ENCODE assay signal across 17 cellular contexts in genomic region chr5:55276771-55277170, GRCh38. TPM values are rescaled to one million over a fixed set of nuclear protein-coding genes. Genes with fewer than 3 reads are reported as not detected.
DNase-seq lines count a peak whose midpoint lies in the region; FAIRE-seq and TF ChIP-seq lines count a peak whose summit lies in the region.
"Had no signal": no experiment of that assay in that cellular context is flagged by ENCODE, and none has a peak within 500 bp of the region (broad histone marks: within the 10 kb centered on the region; RNA-seq: fewer than 3 reads in every experiment).

No MANE protein-coding gene starts in this region.

- peaks cover 13% of the 10 kb centered on the region for H4K20me1 ChIP-seq in smooth muscle cell (ENCODE audit: low read depth)

- H3K27me3 ChIP-seq in ovary (no peaks in the 10 kb centered on the region), testis (no peaks in the 10 kb centered on the region), smooth muscle cell (ENCODE audit: low read depth) (no peaks in the 10 kb centered on the region)

- no peak overlapping the region for H3K27ac ChIP-seq in ovary
- H3K27ac ChIP-seq in testis: no peak overlapping the region
- no peak overlapping the region for H3K27ac ChIP-seq in smooth muscle cell (ENCODE audit: low read depth)
- H3K27ac ChIP-seq: KMS-11, thoracic aorta had no signal

- no peak for TF ChIP-seq CTCF in foreskin fibroblast (IDR thresholded peaks at IDR 0.05; ENCODE audit: low read depth, low read length)
- TF ChIP-seq CTCF in ovary (IDR thresholded peaks at IDR 0.05): no peak
- no peak for TF ChIP-seq CTCF in testis (IDR thresholded peaks at IDR 0.05)
- TF ChIP-seq CTCF in smooth muscle cell (IDR thresholded peaks at IDR 0.05; ENCODE audit: borderline replicate concordance, insufficient read depth, poor library complexity, severe bottlenecking): no peak

- no peaks in the 10 kb centered on the region for H3K4me1 ChIP-seq in ovary (ENCODE audit: insufficient read depth)
- no peaks in the 10 kb centered on the region for H3K4me1 ChIP-seq in testis
- H3K4me1 ChIP-seq in smooth muscle cell (ENCODE audit: low read depth): no peaks in the 10 kb centered on the region

- TF ChIP-seq POLR2A in H54 (IDR thresholded peaks at IDR 0.05; ENCODE audit: low read depth, low read length) (no peak), ovary (IDR thresholded peaks at IDR 0.05) (no peak), testis (IDR thresholded peaks at IDR 0.05) (no peak)

- H3K36me3 ChIP-seq in ovary: no peaks in the 10 kb centered on the region
- H3K36me3 ChIP-seq in testis (ENCODE audit: low read depth, missing control alignments): no peaks in the 10 kb centered on the region
- peaks cover 37% of the 10 kb centered on the region for H3K36me3 ChIP-seq in smooth muscle cell (ENCODE audit: low read depth)

- H3K9me3 ChIP-seq in ovary (no peaks in the 10 kb centered on the region), testis (no peaks in the 10 kb centered on the region), smooth muscle cell (replicated peaks; ENCODE audit: low read depth) (no peaks in the 10 kb centered on the region)
- H3K9me3 ChIP-seq: thoracic aorta had no signal

- WGBS in ovary, 3 donors: 78 to 83% (median 79%) methylated on average over 1 of the region's 1 CpG
- WGBS in testis, 2 donors: 83 to 95% methylated on average over 1 of the region's 1 CpG
- WGBS in smooth muscle cell (ENCODE audit: low lambda C conversion rate): 78% methylated on average over 1 of the region's 1 CpG

- H3F3A ChIP-seq in smooth muscle cell (ENCODE audit: low read depth): no peaks in the 10 kb centered on the region

- intact Hi-C loops in ovary (cut with DNase I) (no loop called here), testis (cut with DNase I; ENCODE audit: low total_unique reads) (no loop called here)

- H2AFZ ChIP-seq in smooth muscle cell (ENCODE audit: low read depth): no peak overlapping the region

- H3K9ac ChIP-seq in smooth muscle cell (ENCODE audit: low read depth): no peak overlapping the region
- H3K9ac ChIP-seq: KMS-11 had no signal

- DNase-seq in H54 (ENCODE audit: insufficient read length, low spot score): peak; percentile 14
- DNase-seq in amniotic stem cell (lab: John Stamatoyannopoulos, UW): peak; percentile 51
- DNase-seq in foreskin fibroblast: peak; percentile 21 to 42
- no peak for DNase-seq in ovary
- DNase-seq in pons (ENCODE audit: low spot score): no peak
- DNase-seq in testis: no peak
- no peak for DNase-seq in smooth muscle cell (lab: John Stamatoyannopoulos, UW; ENCODE audit: unreplicated experiment)
- DNase-seq: activated T-cell treated with anti-CD3 and anti-CD28 coated beads, Interleukin-2, amount 50 U/mL, for 1 hour; C1 segment of cervical spinal cord; H7; naive B cell had no signal

- no peak overlapping the region for H3K4me2 ChIP-seq in smooth muscle cell
- H3K4me2 ChIP-seq: KMS-11 had no signal

- H3K79me2 ChIP-seq in smooth muscle cell (ENCODE audit: low read depth): no peaks in the 10 kb centered on the region

- TF ChIP-seq EP300 in ovary (IDR thresholded peaks at IDR 0.05): no peak

- H3K4me3 ChIP-seq in foreskin fibroblast (ENCODE audit: low read depth in 1 of 2, low read length in 2 of 2) (no peak overlapping the region), ovary (no peak overlapping the region), testis (no peak overlapping the region), smooth muscle cell (no peak overlapping the region)
- H3K4me3 ChIP-seq: thoracic aorta had no signal

- FAIRE-seq in H54 (lab: Jason Lieb, UNC): peak; percentile 96
- FAIRE-seq: RCC 7860 had no signal

RNA-seq across cellular contexts. Expression of gene DHX29, which starts 30.7 kb away (rescaled TPM):
- total RNA-seq in ovary (10 to 100 TPM; 18.4 to 25.2 (median 21.5) TPM), testis (10 to 100 TPM; 19.0 to 26.8 TPM), smooth muscle cell (27.1 and 35.9 TPM in 2 replicates)
- polyA plus RNA-seq in ovary (10 to 100 TPM; 13.1 to 14.1 TPM), testis (ENCODE audit: insufficient read depth, low read depth, low replicate concordance) (8.8 TPM), smooth muscle cell (40.7 and 44.7 TPM in 2 replicates)

RNA-seq across cellular contexts. Expression of gene MTREX, which starts 31.0 kb away (rescaled TPM):
- total RNA-seq in ovary: 10 to 100 TPM; 56.8 to 65.3 (median 62.6) TPM
- 10 to 100 TPM; 24.3 to 39.1 TPM for polyA plus RNA-seq in ovary
- 100 to 1,000 TPM; 108 to 126 TPM for total RNA-seq in testis
- 33.7 TPM for polyA plus RNA-seq in testis (ENCODE audit: insufficient read depth, low read depth, low replicate concordance)
- total RNA-seq in smooth muscle cell: 85.8 and 93.9 TPM in 2 replicates
- polyA plus RNA-seq in smooth muscle cell: 20.7 and 22.4 TPM in 2 replicates

RNA-seq across cellular contexts. Expression of gene CCNO, which starts 43.4 kb away (rescaled TPM):
- total RNA-seq in ovary (10 to 100 TPM in 1 of 7 donors, 1 to 10 TPM in 4, under 1 TPM in 2; 0.36 to 11.8 (median 1.7) TPM), testis (10 to 100 TPM; 13.8 to 14.4 TPM), smooth muscle cell (1.7 TPM in 1 of 2 replicates, not detected in the other)
- polyA plus RNA-seq in ovary (1 to 10 TPM in 1 of 2 donors, under 1 TPM in 1; 0.13 to 1.1 TPM), testis (ENCODE audit: insufficient read depth, low read depth, low replicate concordance) (19.9 TPM), smooth muscle cell (0.26 TPM in 1 of 2 replicates, not detected in the other)

RNA-seq across cellular contexts. Expression of gene MCIDAS, which starts 49.7 kb away (rescaled TPM):
- total RNA-seq in ovary (1 to 10 TPM in 1 of 7 donors, under 1 TPM in 1, not detected in 5; 0.10 to 1.5 TPM), testis (under 1 TPM; 0.39 to 0.68 TPM), smooth muscle cell (0.13 TPM in 1 of 2 replicates, not detected in the other)
- polyA plus RNA-seq in ovary (not detected), testis (ENCODE audit: insufficient read depth, low read depth, low replicate concordance) (0.42 TPM), smooth muscle cell (not detected in 2 replicates)
- total RNA-seq: cardiac septum, H7, lower leg skin, posterior vena cava, thoracic aorta had no signal

Comparison
In these comparisons a context has a peak if more than half of its experiments do, and no peak if none do; other contexts are left out.
1. DNase-seq: peak in H54 (single experiment), amniotic stem cell (single experiment) and foreskin fibroblast (2 of 2); none in ovary (0 of 5), pons (single experiment), testis (single experiment) and smooth muscle cell (single experiment).